In the genomic region with DNA sequence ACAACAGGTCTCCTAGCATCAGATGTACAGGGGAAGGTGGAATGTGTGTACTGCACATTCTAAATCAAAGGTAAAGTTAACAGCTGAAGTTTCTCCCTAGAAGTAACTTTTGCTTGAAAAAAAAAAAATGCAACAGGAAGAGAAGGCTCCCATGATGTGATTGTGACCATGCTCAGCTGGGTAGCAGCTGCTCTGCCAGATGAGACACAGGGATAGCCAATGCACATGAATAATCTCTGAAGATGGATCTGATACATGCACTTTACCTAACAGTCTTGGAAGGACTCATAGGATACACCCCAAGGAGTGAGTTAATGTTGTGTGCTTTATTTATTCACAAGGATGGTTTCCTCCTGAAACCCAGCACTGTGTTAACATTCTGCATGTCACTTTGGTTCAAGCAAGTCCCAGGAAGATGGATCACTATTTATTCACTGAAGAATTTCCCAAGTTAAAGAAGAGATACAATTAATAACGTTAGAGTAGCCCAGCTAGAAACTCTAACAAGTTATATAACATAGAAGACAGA, we compare ENCODE assay signal across 24 cellular contexts.
"Had no signal": no experiment of that assay in that cellular context is flagged by ENCODE, and none has a peak within 500 bp of the region (broad histone marks: within the 10 kb centered on the region; RNA-seq: fewer than 3 reads in every experiment).

No MANE protein-coding gene starts in this region.

- H3K9me3 ChIP-seq: gastroesophageal sphincter, heart left ventricle, left lung, neutrophil, pancreas, right lobe of liver, thyroid gland, vagina had no signal

- H3K4me1 ChIP-seq: pancreas, right lobe of liver had no signal

- H3K36me3 Mint-ChIP-seq: naive thymus-derived CD8-positive, alpha-beta T cell had no signal

- DNase-seq: dermis blood vessel endothelial cell; effector memory CD4-positive, alpha-beta T cell; foreskin keratinocyte; heart left ventricle; kidney; left lung; mesendoderm; naive thymus-derived CD8-positive, alpha-beta T cell; pancreas; right lobe of liver; stimulated activated CD4-positive, alpha-beta T cell treated with anti-CD3 and anti-CD28 coated beads, Interleukin-12 subunit alpha, Interleukin-12 subunit beta, amount 100 ng/mL, for 4 hours; stimulated activated CD4-positive, alpha-beta T cell treated with anti-CD3 and anti-CD28 coated beads, Interleukin-1b, Interleukin-23, amount 100 ng/mL, for 48 hours; stimulated activated CD4-positive, alpha-beta T cell treated with anti-CD3 and anti-CD28 coated beads, Interleukin-4, amount 100 ng/mL, for 1 hour; stimulated activated CD8-positive, alpha-beta memory T cell treated with anti-CD3 and anti-CD28 coated beads, Interleukin-4, amount 100 ng/mL, for 48 hours; stimulated activated naive CD4-positive, alpha-beta T cell; stimulated activated naive CD8-positive, alpha-beta T cell treated with anti-CD3 and anti-CD28 coated beads, Interleukin-15, amount 100 ng/mL, for 72 hours; thyroid gland; trophoblast cell had no signal

- H3K27ac Mint-ChIP-seq: naive thymus-derived CD8-positive, alpha-beta T cell; stimulated activated naive CD8-positive, alpha-beta T cell treated with anti-CD3 and anti-CD28 coated beads, Interleukin-15, amount 100 ng/mL, for 72 hours had no signal

- H3K4me3 Mint-ChIP-seq: naive thymus-derived CD8-positive, alpha-beta T cell; stimulated activated naive CD8-positive, alpha-beta T cell treated with anti-CD3 and anti-CD28 coated beads, Interleukin-15, amount 100 ng/mL, for 72 hours had no signal

- H2AFZ ChIP-seq: hepatocyte had no signal

- H3K36me3 ChIP-seq: gastroesophageal sphincter, heart left ventricle, left lung, neutrophil, pancreas, right lobe of liver, thyroid gland, vagina had no signal

- H3K27me3 ChIP-seq: foreskin keratinocyte, gastroesophageal sphincter, heart left ventricle, hepatocyte, left lung, neutrophil, pancreas, right lobe of liver, thyroid gland, vagina had no signal

- H3K79me2 ChIP-seq: hepatocyte had no signal

- H3K9me3 Mint-ChIP-seq: naive thymus-derived CD8-positive, alpha-beta T cell; stimulated activated naive CD8-positive, alpha-beta T cell treated with anti-CD3 and anti-CD28 coated beads, Interleukin-15, amount 100 ng/mL, for 72 hours had no signal

- ATAC-seq: foreskin keratinocyte; gastroesophageal sphincter; heart left ventricle; left lung; naive thymus-derived CD8-positive, alpha-beta T cell; pancreas; right lobe of liver; stimulated activated naive CD8-positive, alpha-beta T cell treated with anti-CD3 and anti-CD28 coated beads, Interleukin-15, amount 100 ng/mL, for 72 hours had no signal

- H3K4me3 ChIP-seq: coronary artery, gastroesophageal sphincter, heart left ventricle, hepatocyte, left lung, pancreas, right lobe of liver, smooth muscle cell, thyroid gland, vagina had no signal

- H3K4me2 ChIP-seq: hepatocyte, smooth muscle cell had no signal

- H3K27ac ChIP-seq: coronary artery, foreskin keratinocyte, gastroesophageal sphincter, heart left ventricle, hepatocyte, left lung, neutrophil, pancreas, right lobe of liver, thyroid gland, vagina had no signal
